Comparison of ENCODE assay signal across 1 cellular context in genomic region chr12:113407931-113408585, GRCh38.
TF ChIP-seq lines count a peak whose summit lies in the region.

No MANE protein-coding gene starts in this region.

TF ChIP-seq in SK-N-SH treated with all-trans-retinoic acid at 6 μM for 48 hours, 23 proteins besides CTCF, POLR2A, EP300 and RAD21 (continued from another document):
- no peak for TF ChIP-seq TOX (CRISPR knock-in tag; IDR thresholded peaks at IDR 0.05; ENCODE audit: borderline replicate concordance)
- no peak for TF ChIP-seq POU6F1 (CRISPR knock-in tag; IDR thresholded peaks at IDR 0.05; ENCODE audit: borderline replicate concordance, low read depth)
- no peak for TF ChIP-seq RARB (CRISPR knock-in tag; IDR thresholded peaks at IDR 0.05)
- TF ChIP-seq TSHZ2 (CRISPR knock-in tag; IDR thresholded peaks at IDR 0.05): no peak
- no peak for TF ChIP-seq ESRRG (CRISPR knock-in tag; IDR thresholded peaks at IDR 0.05)
